19 cellular contexts compared by ENCODE assay signal in genomic region chr13:75855847-75856246, GRCh38.
DNase-seq lines count a peak whose midpoint lies in the region; ATAC-seq, FAIRE-seq and TF ChIP-seq lines count a peak whose summit lies in the region.
"Had no signal": no experiment of that assay in that cellular context is flagged by ENCODE, and none has a peak within 500 bp of the region (broad histone marks: within the 10 kb centered on the region; RNA-seq: fewer than 3 reads in every experiment).

No MANE protein-coding gene starts in this region.

- no peak overlapping the region for H3K56ac ChIP-seq in H1 (replicated peaks; ENCODE audit: insufficient read length, low read depth, low read length)

- H3K4ac ChIP-seq in H1 (replicated peaks; ENCODE audit: insufficient read length, low read depth, low read length): no peak overlapping the region

- no peak for ATAC-seq in Right ventricle myocardium inferior
- ATAC-seq: A549 had no signal

- H2BK120ac ChIP-seq in H1 (replicated peaks; ENCODE audit: low read depth, low read length): no peak overlapping the region

- H2BK5ac ChIP-seq in H1 (ENCODE audit: low read depth, low read length): no peak overlapping the region

- H2AK5ac ChIP-seq in H1 (ENCODE audit: low read depth, low read length): no peak overlapping the region

- H2BK15ac ChIP-seq in H1 (ENCODE audit: low read length): no peak overlapping the region

- no peak for TF ChIP-seq RAD21 in H1 (IDR thresholded peaks at IDR 0.05 in 1 of 2, conservative IDR thresholded peaks at IDR 0.05 in 1 of 2; ENCODE audit: low read depth in 2 of 2, low read length in 2 of 2)

- no peak overlapping the region for H4K5ac ChIP-seq in H1 (ENCODE audit: insufficient read length, low read depth, low read length)

- H4K91ac ChIP-seq in H1 (replicated peaks; ENCODE audit: insufficient read length, low read length): no peak overlapping the region

- 0 out of 2 replicates have a peak overlapping the region, but pooled peaks have one; percentile 38 for H4K8ac ChIP-seq in H1 (ENCODE audit: extremely low read depth, insufficient read depth, low read length)

- H3K79me2 ChIP-seq in H1 (ENCODE audit: control insufficient read depth in 1 of 2, insufficient read depth in 2 of 2, low read length in 2 of 2): no peaks in the 10 kb centered on the region
- peaks cover 42% of the 10 kb centered on the region for H3K79me2 ChIP-seq in osteoblast (ENCODE audit: insufficient read depth, low read length)

- TF ChIP-seq POLR2A in H1 (IDR thresholded peaks at IDR 0.05; ENCODE audit: control extremely low read depth in 1 of 2, low read depth in 2 of 2, low read length in 2 of 2) (no peak), stomach (IDR thresholded peaks at IDR 0.05) (no peak)

- H3K23ac ChIP-seq in H1 (ENCODE audit: insufficient read length): no peak overlapping the region

- FAIRE-seq in H1 (lab: Jason Lieb, UNC): no peak
- FAIRE-seq: A549, HTR-8/SVneo had no signal

- no peaks in the 10 kb centered on the region for H3K9me3 ChIP-seq in cardiac muscle cell (ENCODE audit: low read depth)
- no peaks in the 10 kb centered on the region for H3K9me3 ChIP-seq in H1 (ENCODE audit: insufficient read depth in 2 of 2, low read depth in 1 of 2, low read length in 1 of 2)
- no peaks in the 10 kb centered on the region for H3K9me3 ChIP-seq in osteoblast (ENCODE audit: low read depth, low read length)
- no peaks in the 10 kb centered on the region for H3K9me3 ChIP-seq in stomach
- H3K9me3 ChIP-seq: A549, BLaER1, HAP-1 had no signal

- no peak overlapping the region for H3K4me3 ChIP-seq in cardiac muscle cell
- no peak overlapping the region for H3K4me3 ChIP-seq in H1 (ENCODE audit: extremely low read depth in 1 of 4, insufficient read depth in 2 of 4, low read depth in 3 of 4, low read length in 4 of 4)
- H3K4me3 ChIP-seq in osteoblast (ENCODE audit: insufficient read depth, low read length): no peak overlapping the region
- no peak overlapping the region for H3K4me3 ChIP-seq in stomach
- H3K4me3 ChIP-seq: A549, BLaER1, HAP-1 had no signal

- H3K23me2 ChIP-seq in H1 (ENCODE audit: low read depth, low read length): no peaks in the 10 kb centered on the region

- CTCF ChIA-PET in H1 (lab: Charles Lee; ENCODE audit: partially characterized antibody): interaction anchor here (0.5 to 2.7 kb wide), 4 partner anchors 14 to 183 kb away, joined by 3 to 20 read pairs (median 4); no protein-coding TSS in a partner anchor

- H3K36me3 ChIP-seq in cardiac muscle cell (peaks cover 56% of the 10 kb centered on the region), H1 (ENCODE audit: control insufficient read depth in 2 of 4, insufficient read depth in 4 of 4, low read length in 3 of 4) (no peaks in the 10 kb centered on the region), osteoblast (ENCODE audit: insufficient read depth, low read length) (peaks cover 95% of the 10 kb centered on the region), stomach (peaks cover 11 to 67% (median 57%) of the 10 kb centered on the region in 4 donors)

- no peaks in the 10 kb centered on the region for H3K4me1 ChIP-seq in cardiac muscle cell (ENCODE audit: low read depth)
- no peaks in the 10 kb centered on the region for H3K4me1 ChIP-seq in H1 (replicated peaks in 1 of 4; ENCODE audit: control insufficient read depth in 3 of 4, insufficient read depth in 4 of 4, low read length in 3 of 4)
- H3K4me1 ChIP-seq in osteoblast (ENCODE audit: insufficient read depth, low read length): peaks cover 1% of the 10 kb centered on the region
- no peaks in the 10 kb centered on the region for H3K4me1 ChIP-seq in stomach
- H3K4me1 ChIP-seq: A549, BLaER1, HAP-1 had no signal

- H4K20me1 ChIP-seq in H1 (replicated peaks in 1 of 2; ENCODE audit: control insufficient read depth in 1 of 2, insufficient read depth in 2 of 2, low read length in 2 of 2) (no peaks in the 10 kb centered on the region), osteoblast (ENCODE audit: insufficient read depth, low read length) (peaks cover 64% of the 10 kb centered on the region)
- H4K20me1 ChIP-seq: BLaER1 had no signal

- no peak for TF ChIP-seq EP300 in H1 (IDR thresholded peaks at IDR 0.05; ENCODE audit: borderline replicate concordance in 1 of 2, low read depth in 2 of 2, low read length in 2 of 2)
- TF ChIP-seq EP300 in stomach (IDR thresholded peaks at IDR 0.05): no peak

- H3K9ac ChIP-seq in H1 (replicated peaks in 1 of 4; ENCODE audit: extremely low read depth in 1 of 4, low read depth in 3 of 4, low read length in 3 of 4): no peak overlapping the region
- H3K9ac ChIP-seq: BLaER1 had no signal

- in situ Hi-C loops in GM13977 (cut with MboI; ENCODE audit: low pct_unique_long_range_greater_than_20kb, low sequenced_read_pairs, unreplicated experiment): no loop called here

- POLR2A ChIA-PET in H1 (lab: Charles Lee; ENCODE audit: partially characterized antibody): interaction anchor here (0.5 kb wide), 1 partner anchor 171 kb away, joined by 3 read pairs; no protein-coding TSS in a partner anchor

- no peaks in the 10 kb centered on the region for H3K79me1 ChIP-seq in H1 (ENCODE audit: low read depth, low read length)

- DNase-seq in cardiac muscle cell (ENCODE audit: low read depth in 1 of 2, low spot score in 1 of 2) (no peak), Right ventricle myocardium inferior (ENCODE audit: missing footprints) (no peak), OCI-M1 (lab: John Stamatoyannopoulos, UW) (peak; percentile 60), H1 (ENCODE audit: low read depth in 1 of 2, low spot score in 2 of 2) (no peak), osteoblast (ENCODE audit: insufficient read length, low spot score, missing footprints) (peak; percentile 11), NCI-H2196 (lab: John Stamatoyannopoulos, UW; ENCODE audit: unreplicated experiment) (no peak), stomach (no peak), GM13977 (ENCODE audit: low spot score) (no peak)
- DNase-seq: CD4-positive, alpha-beta memory T cell; DMS153; DMS79 treated with DMSO at 0.1 percent for 48 hours; GF-D8; GOT3; IMR-90 had no signal

- no peak overlapping the region for H2BK20ac ChIP-seq in H1 (ENCODE audit: low read length)

- H3K27ac ChIP-seq in cardiac muscle cell (peak overlapping the region; percentile 7), H1 (ENCODE audit: low read depth, low read length) (no peak overlapping the region), osteoblast (ENCODE audit: low read depth, low read length) (no peak overlapping the region), stomach (no peak overlapping the region)
- H3K27ac ChIP-seq: 22Rv1, A549, BLaER1 had no signal

- no peak for TF ChIP-seq CTCF in cardiac muscle cell (IDR thresholded peaks at IDR 0.05; ENCODE audit: low read depth, low read length)
- TF ChIP-seq CTCF in H1 (IDR thresholded peaks at IDR 0.05; ENCODE audit: control extremely low read depth in 1 of 3, insufficient read depth in 1 of 3, low read depth in 1 of 3, low read length in 3 of 3): no peak
- no peak for TF ChIP-seq CTCF in osteoblast (IDR thresholded peaks at IDR 0.05; ENCODE audit: extremely low read depth, low read depth, low read length)
- TF ChIP-seq CTCF in stomach (IDR thresholded peaks at IDR 0.05): no peak
- no peak for TF ChIP-seq CTCF in GM13977 (IDR thresholded peaks at IDR 0.05; ENCODE audit: extremely low read depth, insufficient read depth, missing control alignments)

- WGBS in H1 (ENCODE audit: extremely low coverage in 1 of 2, insufficient coverage in 1 of 2, insufficient read length in 1 of 2, insufficient replicate concordance in 2 of 2, low coverage in 1 of 2, low lambda C conversion rate in 2 of 2, missing lambda C conversion rate in 1 of 2), 2 experiments: 96% methylated on average over 4 of the region's 4 CpGs; no CpG with 5 or more reads in 1 of the 2 experiments
- 76 to 84% (median 82%) methylated on average over 4 of the region's 4 CpGs for WGBS in stomach, 5 donors

- no peak overlapping the region for H2AFZ ChIP-seq in H1 (ENCODE audit: low read length)
- no peak overlapping the region for H2AFZ ChIP-seq in osteoblast (ENCODE audit: low read length)

- intact Hi-C loops in Right ventricle myocardium inferior (cut with DNase I): loop anchor here (5.0 kb wide), 1 partner anchor 159 kb away; no protein-coding TSS in a partner anchor
- intact Hi-C loops in stomach (cut with DNase I; ENCODE audit: low total_unique reads): no loop called here

- H2BK12ac ChIP-seq in H1 (ENCODE audit: low read depth, low read length): no peak overlapping the region

- H3K14ac ChIP-seq in H1 (ENCODE audit: insufficient read length): no peak overlapping the region

- no peak overlapping the region for H3K4me2 ChIP-seq in H1 (ENCODE audit: insufficient read depth in 1 of 2, low read depth in 2 of 2, low read length in 2 of 2)
- H3K4me2 ChIP-seq in osteoblast (ENCODE audit: insufficient read depth, low read length): no peak overlapping the region
- H3K4me2 ChIP-seq: A549, BLaER1 had no signal

- H3K18ac ChIP-seq in H1 (ENCODE audit: extremely low read depth, low read length): no peak overlapping the region

- H3K27me3 ChIP-seq in cardiac muscle cell (no peaks in the 10 kb centered on the region), H1 (replicated peaks in 1 of 4; ENCODE audit: control insufficient read depth in 3 of 4, extremely low read depth in 1 of 4, insufficient read depth in 3 of 4, low read length in 3 of 4) (no peaks in the 10 kb centered on the region), osteoblast (ENCODE audit: insufficient read depth, low read length) (no peaks in the 10 kb centered on the region), stomach (no peaks in the 10 kb centered on the region)
- H3K27me3 ChIP-seq: BLaER1 had no signal

TF ChIP-seq in H1, 55 proteins besides CTCF, POLR2A, EP300 and RAD21 (continues in another document):
- TF ChIP-seq ASH2L (IDR thresholded peaks at IDR 0.05; ENCODE audit: low read length) (no peak), SP1 (IDR thresholded peaks at IDR 0.05; ENCODE audit: low read depth, low read length) (no peak), HDAC2 (IDR thresholded peaks at IDR 0.05; ENCODE audit: borderline replicate concordance in 1 of 2, low read depth in 2 of 2, low read length in 2 of 2) (no peak), MAX (IDR thresholded peaks at IDR 0.05) (no peak), CBX5 (IDR thresholded peaks at IDR 0.05; ENCODE audit: low read depth, low read length) (no peak), TEAD4 (IDR thresholded peaks at IDR 0.05; ENCODE audit: low read depth, low read length) (no peak), NANOG (IDR thresholded peaks at IDR 0.05; ENCODE audit: insufficient read depth, low read depth, low read length, poor library complexity, severe bottlenecking) (no peak), SP2 (IDR thresholded peaks at IDR 0.05; ENCODE audit: low read length) (no peak), MAFK (IDR thresholded peaks at IDR 0.05; ENCODE audit: low read depth, low read length) (no peak), CHD1 (IDR thresholded peaks at IDR 0.05; ENCODE audit: low read depth, low read length) (no peak), SIX5 (IDR thresholded peaks at IDR 0.05; ENCODE audit: low read depth, low read length) (no peak), SAP30 (IDR thresholded peaks at IDR 0.05; ENCODE audit: insufficient read depth, insufficient replicate concordance, low read length) (no peak), CBX8 (IDR thresholded peaks at IDR 0.05; ENCODE audit: borderline replicate concordance, low read depth, low read length) (no peak)

Comparison
In these comparisons a context has a peak if more than half of its experiments do, and no peak if none do; other contexts are left out.
1. DNase-seq: peak in OCI-M1 (single experiment) and osteoblast (single experiment); none in cardiac muscle cell (0 of 2), Right ventricle myocardium inferior (single experiment), H1 (0 of 2), NCI-H2196 (single experiment), stomach (single experiment) and GM13977 (single experiment).